7 cellular contexts compared by ENCODE assay signal in the genomic region with DNA sequence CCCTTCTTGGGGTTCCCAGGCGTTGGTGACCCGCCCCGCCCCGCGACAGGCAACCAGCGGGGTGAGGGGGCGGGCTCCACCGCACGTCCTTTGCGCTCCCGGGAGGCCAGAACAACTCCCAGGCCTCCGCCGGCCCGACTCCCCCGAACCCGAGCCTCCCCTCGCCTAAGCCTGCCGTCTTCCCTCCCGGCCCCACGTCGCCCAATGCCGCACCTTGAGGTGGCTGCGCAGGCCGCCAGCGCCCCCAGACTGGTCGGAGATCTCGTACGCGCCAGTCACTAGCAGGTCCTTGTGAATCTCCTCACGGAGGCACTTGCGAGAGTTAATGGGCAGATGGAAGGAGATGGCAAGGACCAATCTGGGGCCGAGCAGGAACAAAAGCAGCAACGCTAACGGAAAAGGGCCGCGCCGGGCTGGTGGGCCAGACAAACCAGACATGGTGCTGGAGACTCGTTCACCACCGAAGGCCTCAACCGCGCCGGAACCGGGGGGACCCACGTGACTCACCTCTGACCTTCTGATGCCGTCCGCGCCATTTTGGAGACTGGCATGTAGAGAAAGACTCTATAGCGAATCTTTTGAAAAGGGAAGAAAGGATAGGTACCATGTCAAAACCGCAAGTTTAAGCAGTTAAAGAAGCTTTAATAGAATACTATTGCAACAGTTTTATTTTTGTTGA. TPM values are rescaled to one million over a fixed set of nuclear protein-coding genes. Genes with fewer than 3 reads are reported as not detected.
DNase-seq lines count a peak whose midpoint lies in the region; ATAC-seq and TF ChIP-seq lines count a peak whose summit lies in the region.

A gene (minus strand): TSS at position 471 of the 679 bp plus-strand sequence. CDS start 33 bp downstream, at position 438.

- peak within 1 kb of the TSS; percentile 87 to 98 (median 91) for H3K4me3 Mint-ChIP-seq in brain

- H3K27me3 ChIP-seq in iPS-15b (ENCODE audit: control insufficient read depth, insufficient read depth, low read length) (no peaks in the 10 kb centered on the region), skeletal muscle satellite cell (ENCODE audit: control insufficient read depth, insufficient read depth, low read length) (no peaks in the 10 kb centered on the region)

- peaks cover 2% of the 10 kb centered on the region for H3K4me1 ChIP-seq in iPS-15b (ENCODE audit: control insufficient read depth, insufficient read depth, low read length)
- peaks cover 12% of the 10 kb centered on the region for H3K4me1 ChIP-seq in skeletal muscle satellite cell (ENCODE audit: control insufficient read depth, insufficient read depth, low read length)

- in situ Hi-C loops in GM13977 (cut with MboI; ENCODE audit: low pct_unique_long_range_greater_than_20kb, low sequenced_read_pairs, unreplicated experiment): no loop called here

- H3K27me3 Mint-ChIP-seq in brain: peaks cover 23% of the 10 kb centered on the region

- DNase-seq in GM13977 (ENCODE audit: low spot score): peak; percentile 84
- peak; percentile 92 for DNase-seq in NCI-H1105 (lab: John Stamatoyannopoulos, UW)
- peak; percentile 87 for DNase-seq in UCSD-AML1 (lab: John Stamatoyannopoulos, UW; ENCODE audit: unreplicated experiment)

- H3K9ac ChIP-seq in iPS-15b (ENCODE audit: low read depth, low read length) (peak within 1 kb of the TSS; percentile 71), skeletal muscle satellite cell (ENCODE audit: low read depth, low read length) (peak within 1 kb of the TSS; percentile 97)

- H3K27ac Mint-ChIP-seq in brain: peak within 1 kb of the TSS; percentile 98 to 100 (median 99)

- peaks cover 0 to 4% (median 0%) of the 10 kb centered on the region in 5 experiments for H3K9me3 Mint-ChIP-seq in brain

- TF ChIP-seq CTCF in GM13977 (IDR thresholded peaks at IDR 0.05; ENCODE audit: extremely low read depth, insufficient read depth, missing control alignments): no peak
- no peak for TF ChIP-seq CTCF in brain (conservative IDR thresholded peaks at IDR 0.05)

- peak within 1 kb of the TSS; percentile 98 for H3K4me3 ChIP-seq in iPS-15b (ENCODE audit: low read depth, low read length)
- peak within 1 kb of the TSS; percentile 86 for H3K4me3 ChIP-seq in skeletal muscle satellite cell (ENCODE audit: low read length)

- H3K4me2 ChIP-seq in skeletal muscle satellite cell (ENCODE audit: low read length): peak within 1 kb of the TSS; percentile 81

- H3K36me3 Mint-ChIP-seq in brain: peaks cover 20% of the 10 kb centered on the region

- H3K9me3 ChIP-seq in iPS-15b (ENCODE audit: control insufficient read depth, insufficient read depth, low read length): no peaks in the 10 kb centered on the region
- H3K9me3 ChIP-seq in skeletal muscle satellite cell (replicated peaks; ENCODE audit: low read length): no peaks in the 10 kb centered on the region

- H3K36me3 ChIP-seq in iPS-15b (ENCODE audit: control insufficient read depth, insufficient read depth, low read length) (no peaks in the 10 kb centered on the region), skeletal muscle satellite cell (ENCODE audit: insufficient read depth, low read length) (no peaks in the 10 kb centered on the region)

- peak; percentile 62 for ATAC-seq in HG02610 (IDR thresholded peaks at IDR 0.05; ENCODE audit: unreplicated experiment)

- H3K4me1 Mint-ChIP-seq in brain: peaks cover 44% of the 10 kb centered on the region

RNA-seq across cellular contexts. Expression of the gene that starts here (rescaled TPM):
- polyA plus RNA-seq in brain (ENCODE audit: insufficient read depth, low read depth, low replicate concordance): 227 TPM
- 226 and 241 TPM in 2 replicates for total RNA-seq in skeletal muscle satellite cell (2012; rRNA removed)

Comparison
In these comparisons a context has a peak if more than half of its experiments do, and no peak if none do; other contexts are left out.
1. Peak in every context shown above with its lines: DNase-seq, ATAC-seq and H3K4me3 ChIP-seq.